ENCODE assay signal across 1 cellular context in genomic region chr9:80881946-80882345, GRCh38.
TF ChIP-seq lines count a peak whose summit lies in the region.

No MANE protein-coding gene starts in this region.

TF ChIP-seq in H1, 55 proteins besides CTCF, POLR2A, EP300 and RAD21:
- TF ChIP-seq POU5F1 (IDR thresholded peaks at IDR 0.05; ENCODE audit: low read depth, low read length) = no peak
- peak; percentile 38 for TF ChIP-seq NANOG (IDR thresholded peaks at IDR 0.05; ENCODE audit: insufficient read depth, low read depth, low read length, poor library complexity, severe bottlenecking)
